In genomic region chr6:31896856-31897611, GRCh38 we compare ENCODE assay signal across 1 cellular context.
A peak's percentile ranks its signal among the peaks of the same experiment; 100 is the strongest.
TF ChIP-seq lines count a peak whose summit lies in the region.

No MANE protein-coding gene starts in this region.

TF ChIP-seq in A549, 52 proteins besides CTCF, POLR2A, EP300 and RAD21 (continued from another document):
- TF ChIP-seq, protein P1, sequence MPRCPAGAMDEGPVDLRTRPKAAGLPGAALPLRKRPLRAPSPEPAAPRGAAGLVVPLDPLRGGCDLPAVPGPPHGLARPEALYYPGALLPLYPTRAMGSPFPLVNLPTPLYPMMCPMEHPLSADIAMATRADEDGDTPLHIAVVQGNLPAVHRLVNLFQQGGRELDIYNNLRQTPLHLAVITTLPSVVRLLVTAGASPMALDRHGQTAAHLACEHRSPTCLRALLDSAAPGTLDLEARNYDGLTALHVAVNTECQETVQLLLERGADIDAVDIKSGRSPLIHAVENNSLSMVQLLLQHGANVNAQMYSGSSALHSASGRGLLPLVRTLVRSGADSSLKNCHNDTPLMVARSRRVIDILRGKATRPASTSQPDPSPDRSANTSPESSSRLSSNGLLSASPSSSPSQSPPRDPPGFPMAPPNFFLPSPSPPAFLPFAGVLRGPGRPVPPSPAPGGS (IDR thresholded peaks at IDR 0.05): 0 out of 3 replicates have a peak, but pooled peaks have one; percentile 28
TF ChIP-seq in A549: peak in this region for 2.
